Comparison of ENCODE assay signal across 12 cellular contexts in the genomic region with DNA sequence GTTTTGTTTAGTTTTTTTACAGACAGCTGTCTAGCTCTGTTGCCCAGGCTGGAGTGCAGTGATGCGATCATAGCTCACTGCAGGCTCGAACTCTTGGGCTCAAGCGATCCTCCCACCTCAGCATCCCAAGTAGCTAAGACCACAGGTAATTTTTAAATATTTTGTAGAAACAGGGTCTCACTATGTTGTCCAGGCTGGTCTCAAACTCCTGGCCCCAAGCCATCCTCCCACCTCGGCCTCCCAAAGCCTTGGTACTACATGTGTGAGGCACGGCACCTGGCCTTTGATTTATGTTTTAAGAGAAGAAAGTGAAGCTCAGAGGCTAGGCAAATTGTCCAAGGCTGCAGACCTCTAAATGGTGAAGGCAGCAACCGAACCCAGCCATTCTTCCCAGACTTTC.
DNase-seq lines count a peak whose midpoint lies in the region; ATAC-seq, FAIRE-seq and TF ChIP-seq lines count a peak whose summit lies in the region.
"Had no signal": no experiment of that assay in that cellular context is flagged by ENCODE, and none has a peak within 500 bp of the region (broad histone marks: within the 10 kb centered on the region; RNA-seq: fewer than 3 reads in every experiment).

No MANE protein-coding gene starts in this region.

- no TSS peak for BruUV-seq in MCF 10A (replicated peaks; lab: Mats Ljungman, UMichigan)

- H3K4me2 ChIP-seq in neural cell (ENCODE audit: low read length), result no peak overlapping the region

- H3K27me3 ChIP-seq in breast epithelium (no peaks in the 10 kb centered on the region), neural cell (ENCODE audit: insufficient read depth, low read depth, low read length) (peaks cover 3% of the 10 kb centered on the region), vagina (no peaks in the 10 kb centered on the region), pancreas (no peaks in the 10 kb centered on the region)

- no peak overlapping the region for H3K27ac Mint-ChIP-seq in MCF 10A (ENCODE audit: low read depth, unreplicated experiment)
- H3K27ac Mint-ChIP-seq: activated naive CD8-positive, alpha-beta T cell treated with anti-CD3 and anti-CD28 coated beads, Interleukin-2, amount 10 ng/mL, durations not matched to agents 7 days and 5 days had no signal

- H2AFZ ChIP-seq in neural cell (ENCODE audit: low read depth, low read length), result no peak overlapping the region

- peaks cover 2 to 6% of the 10 kb centered on the region in 2 donors for H3K4me1 ChIP-seq in breast epithelium
- peaks cover 62% of the 10 kb centered on the region for H3K4me1 ChIP-seq in vagina
- peaks cover 0 to 12% (median 0%) of the 10 kb centered on the region in 3 donors for H3K4me1 ChIP-seq in pancreas

- H3K9me2 ChIP-seq in neural cell (ENCODE audit: insufficient read depth, low read length), result no peaks in the 10 kb centered on the region

- H3K4me3 Mint-ChIP-seq in MCF 10A (ENCODE audit: unreplicated experiment), result no peak overlapping the region
- H3K4me3 Mint-ChIP-seq: activated naive CD8-positive, alpha-beta T cell treated with anti-CD3 and anti-CD28 coated beads, Interleukin-2, amount 10 ng/mL, durations not matched to agents 7 days and 5 days had no signal

- H3F3A ChIP-seq in neural cell (ENCODE audit: insufficient read depth, low read length, poor library complexity, severe bottlenecking), result peaks cover 10% of the 10 kb centered on the region

- no peaks in the 10 kb centered on the region for H3K27me3 Mint-ChIP-seq in MCF 10A (ENCODE audit: insufficient read depth, unreplicated experiment)

- 71 to 75% methylated on average over 6 of the region's 6 CpGs for WGBS in pancreas, 2 donors

- no peaks in the 10 kb centered on the region for H4K20me1 ChIP-seq in neural cell (ENCODE audit: insufficient read depth)

- CTCF ChIA-PET in MCF 10A (lab: Yijun Ruan, JAX), result interaction anchor here (1.4 to 2.3 kb wide), 2 partner anchors 14 to 125 kb away, joined by 5 to 10 read pairs; no protein-coding TSS in a partner anchor

- ATAC-seq in pancreas (no peak), left colon (no peak)

- H3K79me2 ChIP-seq in neural cell (replicated peaks; ENCODE audit: insufficient read depth, low read length), result peaks cover 55% of the 10 kb centered on the region

- peaks cover 29% of the 10 kb centered on the region for H3K4me1 Mint-ChIP-seq in MCF 10A (ENCODE audit: insufficient read depth, unreplicated experiment)

- H3K27ac ChIP-seq in breast epithelium (peak overlapping the region; percentile 99 to 100), coronary artery (peak overlapping the region; percentile 96 to 97), neural cell (ENCODE audit: low read length) (no peak overlapping the region), vagina (peak overlapping the region; percentile 99), pancreas (no peak overlapping the region)

- intact Hi-C loops in breast epithelium (cut with DNase I; ENCODE audit: low total_unique reads) (no loop called here), MCF 10A (cut with micrococcal nuclease) (no loop called here), vagina (cut with DNase I) (loop anchor here (10.0 kb wide), 1 partner anchor 81 kb away; no protein-coding TSS in a partner anchor), pancreas (cut with DNase I) (loop anchor here in 1 of 3 donors (10.0 kb wide), 1 partner anchor 111 kb away; no protein-coding TSS in a partner anchor), left colon (cut with DNase I, micrococcal nuclease) (no loop called here)

- FAIRE-seq in pancreas (lab: Jason Lieb, UNC), result no peak
- FAIRE-seq: colon had no signal

- POLR2A ChIA-PET in MCF 10A (lab: Yijun Ruan, JAX), result interaction anchor here (1.2 to 1.9 kb wide), 2 partner anchors 78 to 217 kb away, joined by 5 to 7 read pairs; no protein-coding TSS in a partner anchor

- TF ChIP-seq CTCF in breast epithelium (IDR thresholded peaks at IDR 0.05), result no peak
- no peak for TF ChIP-seq CTCF in MCF 10A (IDR thresholded peaks at IDR 0.05; ENCODE audit: unreplicated experiment)
- TF ChIP-seq CTCF in coronary artery (IDR thresholded peaks at IDR 0.05), result no peak
- no peak for TF ChIP-seq CTCF in neural cell (IDR thresholded peaks at IDR 0.05; ENCODE audit: poor library complexity, severe bottlenecking)
- no peak for TF ChIP-seq CTCF in vagina (IDR thresholded peaks at IDR 0.05)
- TF ChIP-seq CTCF in pancreas (IDR thresholded peaks at IDR 0.05), result no peak

- peaks cover 13% of the 10 kb centered on the region for H3K36me3 Mint-ChIP-seq in MCF 10A (ENCODE audit: insufficient read depth, unreplicated experiment)

- H3K36me3 ChIP-seq in breast epithelium (no peaks in the 10 kb centered on the region), neural cell (ENCODE audit: insufficient read depth, low read length) (no peaks in the 10 kb centered on the region), vagina (no peaks in the 10 kb centered on the region), pancreas (no peaks in the 10 kb centered on the region)

- DNase-seq in breast epithelium (ENCODE audit: low spot score in 2 of 2) (no peak), MCF 10A (ENCODE audit: unreplicated experiment) (no peak), coronary artery (ENCODE audit: low spot score) (no peak), vagina (ENCODE audit: extremely low spot score in 2 of 2) (no peak), C1 segment of cervical spinal cord (lab: John Stamatoyannopoulos, UW) (no peak), pancreas (no peak), left colon (no peak)
- DNase-seq: activated CD8-positive, alpha-beta memory T cell treated with anti-CD3 and anti-CD28 coated beads, Interleukin-2, amount 50 U/mL, for 4 hours; activated naive CD8-positive, alpha-beta T cell treated with anti-CD3 and anti-CD28 coated beads, Interleukin-2, amount 10 ng/mL, durations not matched to agents 7 days and 5 days; NCI-H2107 had no signal

- peak overlapping the region in 2 of 3 donors; percentile 84 to 87 for H3K4me3 ChIP-seq in breast epithelium
- H3K4me3 ChIP-seq in coronary artery, result peak overlapping the region; percentile 86
- peak overlapping the region; percentile 95 for H3K4me3 ChIP-seq in neural cell (ENCODE audit: low read length)
- H3K4me3 ChIP-seq in vagina, result peak overlapping the region; percentile 77 to 80
- H3K4me3 ChIP-seq in pancreas, result no peak overlapping the region

- no peaks in the 10 kb centered on the region for H3K9me3 ChIP-seq in breast epithelium
- no peaks in the 10 kb centered on the region for H3K9me3 ChIP-seq in neural cell (ENCODE audit: low read length)
- H3K9me3 ChIP-seq in vagina, result no peaks in the 10 kb centered on the region
- no peaks in the 10 kb centered on the region for H3K9me3 ChIP-seq in pancreas

- peaks cover 7% of the 10 kb centered on the region for H3K9me3 Mint-ChIP-seq in MCF 10A (ENCODE audit: unreplicated experiment)

- TF ChIP-seq EP300 in neural cell (conservative IDR thresholded peaks at IDR 0.05; ENCODE audit: poor library complexity, severe bottlenecking), result no peak

- TF ChIP-seq POLR2A in breast epithelium (IDR thresholded peaks at IDR 0.05), result no peak
- TF ChIP-seq POLR2A in vagina (IDR thresholded peaks at IDR 0.05), result no peak

- TF ChIP-seq RAD21 in neural cell (conservative IDR thresholded peaks at IDR 0.05), result no peak

- no peak overlapping the region for H3K9ac ChIP-seq in neural cell (ENCODE audit: low read length)

TF ChIP-seq in neural cell, 6 proteins besides CTCF, POLR2A, EP300 and RAD21:
- TF ChIP-seq TAF1 (IDR thresholded peaks at IDR 0.05; ENCODE audit: low read depth) (no peak), MXI1 (conservative IDR thresholded peaks at IDR 0.05; ENCODE audit: poor library complexity, severe bottlenecking) (no peak), EZH2 (IDR thresholded peaks at IDR 0.05; ENCODE audit: borderline replicate concordance, insufficient read depth, low read length, poor library complexity, severe bottlenecking) (no peak), POLR2AphosphoS5 (IDR thresholded peaks at IDR 0.05) (no peak), SMC3 (conservative IDR thresholded peaks at IDR 0.05; ENCODE audit: poor library complexity) (no peak)
- TF ChIP-seq, protein P1, sequence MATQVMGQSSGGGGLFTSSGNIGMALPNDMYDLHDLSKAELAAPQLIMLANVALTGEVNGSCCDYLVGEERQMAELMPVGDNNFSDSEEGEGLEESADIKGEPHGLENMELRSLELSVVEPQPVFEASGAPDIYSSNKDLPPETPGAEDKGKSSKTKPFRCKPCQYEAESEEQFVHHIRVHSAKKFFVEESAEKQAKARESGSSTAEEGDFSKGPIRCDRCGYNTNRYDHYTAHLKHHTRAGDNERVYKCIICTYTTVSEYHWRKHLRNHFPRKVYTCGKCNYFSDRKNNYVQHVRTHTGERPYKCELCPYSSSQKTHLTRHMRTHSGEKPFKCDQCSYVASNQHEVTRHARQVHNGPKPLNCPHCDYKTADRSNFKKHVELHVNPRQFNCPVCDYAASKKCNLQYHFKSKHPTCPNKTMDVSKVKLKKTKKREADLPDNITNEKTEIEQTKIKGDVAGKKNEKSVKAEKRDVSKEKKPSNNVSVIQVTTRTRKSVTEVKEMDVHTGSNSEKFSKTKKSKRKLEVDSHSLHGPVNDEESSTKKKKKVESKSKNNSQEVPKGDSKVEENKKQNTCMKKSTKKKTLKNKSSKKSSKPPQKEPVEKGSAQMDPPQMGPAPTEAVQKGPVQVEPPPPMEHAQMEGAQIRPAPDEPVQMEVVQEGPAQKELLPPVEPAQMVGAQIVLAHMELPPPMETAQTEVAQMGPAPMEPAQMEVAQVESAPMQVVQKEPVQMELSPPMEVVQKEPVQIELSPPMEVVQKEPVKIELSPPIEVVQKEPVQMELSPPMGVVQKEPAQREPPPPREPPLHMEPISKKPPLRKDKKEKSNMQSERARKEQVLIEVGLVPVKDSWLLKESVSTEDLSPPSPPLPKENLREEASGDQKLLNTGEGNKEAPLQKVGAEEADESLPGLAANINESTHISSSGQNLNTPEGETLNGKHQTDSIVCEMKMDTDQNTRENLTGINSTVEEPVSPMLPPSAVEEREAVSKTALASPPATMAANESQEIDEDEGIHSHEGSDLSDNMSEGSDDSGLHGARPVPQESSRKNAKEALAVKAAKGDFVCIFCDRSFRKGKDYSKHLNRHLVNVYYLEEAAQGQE (IDR thresholded peaks at IDR 0.05; ENCODE audit: borderline replicate concordance), result no peak

Comparison
In these comparisons a context has a peak if more than half of its experiments do, and no peak if none do; other contexts are left out.
1. H3K27ac ChIP-seq: peak in breast epithelium (2 of 2), coronary artery (2 of 2) and vagina (single experiment); none in neural cell (single experiment) and pancreas (0 of 4).
2. H3K4me3 ChIP-seq: peak in breast epithelium (2 of 3), coronary artery (single experiment), neural cell (single experiment) and vagina (2 of 2); none in pancreas (0 of 4).